Comparison of ENCODE assay signal across 9 cellular contexts in the genomic region with DNA sequence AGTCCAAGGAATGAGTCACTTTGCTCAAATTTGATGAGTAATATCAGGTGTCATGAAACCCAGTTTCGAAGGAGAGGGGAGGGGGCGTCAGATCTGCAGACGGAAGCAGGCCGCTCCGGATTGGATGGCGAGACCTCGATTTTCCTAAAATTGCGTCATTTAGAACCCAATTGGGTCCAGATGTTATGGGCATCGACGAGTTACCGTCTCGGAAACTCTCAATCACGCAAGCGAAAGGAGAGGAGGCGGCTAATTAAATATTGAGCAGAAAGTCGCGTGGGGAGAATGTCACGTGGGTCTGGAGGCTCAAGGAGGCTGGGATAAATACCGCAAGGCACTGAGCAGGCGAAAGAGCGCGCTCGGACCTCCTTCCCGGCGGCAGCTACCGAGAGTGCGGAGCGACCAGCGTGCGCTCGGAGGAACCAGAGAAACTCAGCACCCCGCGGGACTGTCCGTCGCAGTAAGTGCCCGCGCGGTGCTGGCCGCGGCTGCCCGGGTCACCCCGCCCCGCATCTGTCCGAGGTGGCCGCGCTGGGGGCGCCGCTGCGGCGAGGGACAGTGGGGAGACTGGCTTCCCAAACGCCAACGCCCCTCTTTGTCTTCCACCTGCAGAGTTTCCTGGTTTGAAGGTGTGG. TPM values are rescaled to one million over a fixed set of nuclear protein-coding genes. Genes with fewer than 3 reads are reported as not detected.
A peak's percentile ranks its signal among the peaks of the same experiment; 100 is the strongest.
DNase-seq lines count a peak whose midpoint lies in the region; ATAC-seq and TF ChIP-seq lines count a peak whose summit lies in the region.
"Had no signal": no experiment of that assay in that cellular context is flagged by ENCODE, and none has a peak within 500 bp of the region (broad histone marks: within the 10 kb centered on the region; RNA-seq: fewer than 3 reads in every experiment).

A gene with protein sequence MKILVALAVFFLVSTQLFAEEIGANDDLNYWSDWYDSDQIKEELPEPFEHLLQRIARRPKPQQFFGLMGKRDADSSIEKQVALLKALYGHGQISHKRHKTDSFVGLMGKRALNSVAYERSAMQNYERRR (plus strand): TSS at position 351 of the 635 bp plus-strand sequence. CDS start 527 bp downstream, outside the sequence.

- no peaks in the 10 kb centered on the region for H3K36me3 ChIP-seq in A673 (ENCODE audit: insufficient read depth, low read length, poor library complexity, severe bottlenecking)
- no peaks in the 10 kb centered on the region for H3K36me3 ChIP-seq in HUES64 (ENCODE audit: insufficient read depth, low read length)

- H3K27ac Mint-ChIP-seq in naive thymus-derived CD8-positive, alpha-beta T cell = peak within 1 kb of the TSS in 1 of 10 donors; percentile 24

- peaks cover 9% of the 10 kb centered on the region for H3K4me1 ChIP-seq in A673 (ENCODE audit: insufficient read depth, low read length, poor library complexity, severe bottlenecking)
- peaks cover 11% of the 10 kb centered on the region; the same call in 1 of the 2 replicates for H3K4me1 ChIP-seq in HUES64 (ENCODE audit: insufficient read depth, low read length)

- CTCF ChIA-PET in A673 (lab: Charles Lee) = no interaction called here

- H3K9me3 ChIP-seq in A673 (ENCODE audit: low read depth, low read length, poor library complexity, severe bottlenecking) = no peaks in the 10 kb centered on the region
- no peaks in the 10 kb centered on the region for H3K9me3 ChIP-seq in HUES64 (ENCODE audit: insufficient read depth, low read depth, low read length)

- peak within 1 kb of the TSS; percentile 56; the same call in 1 of the 2 replicates for H3K9ac ChIP-seq in HUES64 (ENCODE audit: low read depth, low read length)

- H3K27me3 ChIP-seq in A673 (replicated peaks; ENCODE audit: insufficient read depth, low read depth, low read length, poor library complexity) (peaks cover 95% of the 10 kb centered on the region), HUES64 (ENCODE audit: insufficient read depth, low read length) (peaks cover 86% of the 10 kb centered on the region)

- H3K27me3 Mint-ChIP-seq in naive thymus-derived CD8-positive, alpha-beta T cell = peaks cover 38 to 75% (median 52%) of the 10 kb centered on the region in 5 donors

- TF ChIP-seq CTCF in A673 (conservative IDR thresholded peaks at IDR 0.05; ENCODE audit: low read depth, low read length) (no peak), epithelial cell of esophagus (IDR thresholded peaks at IDR 0.05; ENCODE audit: insufficient read depth, low read depth, low read length, missing control alignments) (no peak)

- peaks cover 0 to 2% (median 0%) of the 10 kb centered on the region in 9 donors for H3K9me3 Mint-ChIP-seq in naive thymus-derived CD8-positive, alpha-beta T cell

- H3K27ac ChIP-seq in A673 (ENCODE audit: low read depth, low read length, poor library complexity, severe bottlenecking) (no peak within 1 kb of the TSS), HUES64 (ENCODE audit: low read depth, low read length) (no peak within 1 kb of the TSS)

- ATAC-seq in naive thymus-derived CD8-positive, alpha-beta T cell = no peak
- no peak for ATAC-seq in HG03432 (IDR thresholded peaks at IDR 0.05; ENCODE audit: unreplicated experiment)
- ATAC-seq in GM21390 (IDR thresholded peaks at IDR 0.05; ENCODE audit: unreplicated experiment) = no peak
- no peak for ATAC-seq in GM19023 (IDR thresholded peaks at IDR 0.05; ENCODE audit: unreplicated experiment)

- POLR2A ChIA-PET in A673 (lab: Charles Lee; ENCODE audit: low non-redundant PET) = no interaction called here
- POLR2A ChIA-PET in naive thymus-derived CD8-positive, alpha-beta T cell (lab: Charles Lee) = no interaction called here

- peaks cover 7 to 31% (median 16%) of the 10 kb centered on the region in 4 donors for H3K4me1 Mint-ChIP-seq in naive thymus-derived CD8-positive, alpha-beta T cell

- 1% methylated on average over 52 of the region's 52 CpGs for WGBS in HUES64

- no peaks in the 10 kb centered on the region for H3K36me3 Mint-ChIP-seq in naive thymus-derived CD8-positive, alpha-beta T cell

- H3K4me3 Mint-ChIP-seq in naive thymus-derived CD8-positive, alpha-beta T cell = peak within 1 kb of the TSS in 8 of 10 donors; percentile 12 to 64 (median 54)

- intact Hi-C loops in A673 (cut with micrococcal nuclease; ENCODE audit: unreplicated experiment) = no loop called here

- DNase-seq in A673 (ENCODE audit: low spot score) (peak; percentile 19), epithelial cell of esophagus (ENCODE audit: low read depth) (peak; percentile 36)
- DNase-seq in naive thymus-derived CD8-positive, alpha-beta T cell = no peak
- no peak for DNase-seq in stimulated activated CD4-positive, alpha-beta T cell treated with anti-CD3 and anti-CD28 coated beads, Interleukin-2, amount 100 ng/mL, for 48 hours

- no TSS peak for BruUV-seq in A673 (replicated peaks; lab: Mats Ljungman, UMichigan)

- H3K4me3 ChIP-seq in A673 (ENCODE audit: low read depth, low read length, poor library complexity, severe bottlenecking) = peak within 1 kb of the TSS; percentile 20
- peak within 1 kb of the TSS; percentile 84 for H3K4me3 ChIP-seq in HUES64 (ENCODE audit: low read length)
- H3K4me3 ChIP-seq in epithelial cell of esophagus (ENCODE audit: low read length) = peak within 1 kb of the TSS; percentile 5

RNA-seq across cellular contexts. Expression of the gene that starts here (rescaled TPM):
- 0.76 and 1.1 TPM in 2 replicates for total RNA-seq in A673 (2021)
- 1.9 TPM for polyA plus RNA-seq in HUES64 (2013, experiment 1 of 2)
- polyA plus RNA-seq in HUES64 (2013, experiment 2 of 2) = 2.4 TPM
- total RNA-seq in naive thymus-derived CD8-positive, alpha-beta T cell = not detected
- polyA plus RNA-seq in naive thymus-derived CD8-positive, alpha-beta T cell = not detected
- total RNA-seq: HT-29 had no signal

Comparison
In these comparisons a context has a peak if more than half of its experiments do, and no peak if none do; other contexts are left out.
1. DNase-seq: peak in A673 (single experiment) and epithelial cell of esophagus (single experiment); none in naive thymus-derived CD8-positive, alpha-beta T cell (0 of 10) and stimulated activated CD4-positive, alpha-beta T cell treated with anti-CD3 and anti-CD28 coated beads, Interleukin-2, amount 100 ng/mL, for 48 hours (0 of 2).
2. H3K4me3 ChIP-seq: peak in every context shown above with its lines; median percentile 84 in HUES64; 20 in A673; 5 in epithelial cell of esophagus.